8 cellular contexts compared by ENCODE assay signal in the genomic region with DNA sequence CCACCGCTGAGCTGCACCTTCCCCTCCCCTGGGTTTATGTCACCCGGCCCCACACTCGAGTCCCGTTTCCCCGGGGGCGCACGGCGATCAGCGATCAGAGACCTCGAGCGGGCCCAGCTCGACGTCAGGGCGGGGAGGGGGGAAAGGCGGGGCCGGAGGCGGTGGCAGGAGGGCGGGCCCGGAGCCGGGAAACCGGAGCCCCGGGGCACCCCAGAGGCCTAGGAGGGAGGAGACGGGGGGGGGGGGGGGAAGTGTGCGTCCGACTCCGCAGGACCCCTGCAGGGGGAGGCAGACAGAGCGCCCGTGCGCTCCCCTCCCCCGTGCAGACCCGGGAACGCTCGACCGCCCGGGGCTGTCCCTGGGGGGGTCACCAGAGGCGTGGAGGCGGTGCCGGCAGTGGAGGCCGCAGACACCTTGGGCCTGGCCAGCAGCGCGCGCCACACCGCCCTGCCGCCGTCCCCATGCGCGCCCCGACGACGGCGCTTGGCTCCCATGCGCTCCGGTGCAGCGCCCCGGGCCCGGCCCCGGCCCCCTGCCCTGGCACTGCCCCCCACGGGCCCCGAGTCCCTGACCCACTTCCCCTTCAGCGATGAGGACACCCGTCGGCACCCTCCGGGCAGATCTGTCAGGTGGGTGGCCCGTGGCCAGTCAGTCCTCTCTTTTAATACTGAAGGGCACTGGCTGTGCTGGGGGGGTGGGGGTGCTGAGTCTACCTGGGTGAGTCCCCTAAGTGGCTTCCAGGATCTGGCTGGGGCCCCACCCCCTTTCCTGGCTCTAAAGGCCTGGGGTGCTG. TPM values are rescaled to one million over a fixed set of nuclear protein-coding genes. Genes with fewer than 3 reads are reported as not detected.
DNase-seq lines count a peak whose midpoint lies in the region; ATAC-seq, FAIRE-seq and TF ChIP-seq lines count a peak whose summit lies in the region.

No MANE protein-coding gene starts in this region.

- H3K4me1 Mint-ChIP-seq in WTC11 = peaks cover 16% of the 10 kb centered on the region

- no peaks in the 10 kb centered on the region for H3K9me3 ChIP-seq in colonic mucosa
- no peaks in the 10 kb centered on the region for H3K9me3 ChIP-seq in lung (ENCODE audit: control insufficient read depth in 2 of 2, insufficient read depth in 1 of 2, low read length in 1 of 2)
- H3K9me3 ChIP-seq in thoracic aorta = no peaks in the 10 kb centered on the region

- DNase-seq in NCI-H748 (lab: John Stamatoyannopoulos, UW; ENCODE audit: unreplicated experiment) = peak; percentile 39
- DNase-seq in NCI-H748 treated with DMSO at 0.1 percent for 48 hours (lab: John Stamatoyannopoulos, UW) = no peak
- peak; percentile 64 for DNase-seq in WTC11 (ENCODE audit: low spot score)
- DNase-seq in colonic mucosa = peak; percentile 82
- DNase-seq in lung (ENCODE audit: low spot score) = peak; percentile 62
- no peak for DNase-seq in thoracic aorta (ENCODE audit: low spot score)
- no peak for DNase-seq in H54 (ENCODE audit: insufficient read length, low spot score)

- no peaks in the 10 kb centered on the region for H3K4me1 ChIP-seq in colonic mucosa
- H3K4me1 ChIP-seq in lung (ENCODE audit: control insufficient read depth in 2 of 2, insufficient read depth in 2 of 2, low read length in 2 of 2) = peaks cover 0 to 18% of the 10 kb centered on the region in 2 donors
- H3K4me1 ChIP-seq in thoracic aorta (ENCODE audit: control insufficient read depth in 1 of 2, low read depth in 2 of 2) = peaks cover 10 to 19% of the 10 kb centered on the region in 2 donors

- peak overlapping the region; percentile 67 for H3K27ac ChIP-seq in colonic mucosa
- peak overlapping the region in 1 of 2 donors; percentile 81 for H3K27ac ChIP-seq in lung (ENCODE audit: low read depth in 1 of 2, low read length in 1 of 2)
- no peak overlapping the region for H3K27ac ChIP-seq in thoracic aorta

- no peak overlapping the region for H3K27ac Mint-ChIP-seq in WTC11

- WGBS in lung, 2 donors = 2% methylated on average over 43 to 64 of the region's 64 CpGs

- H3K36me3 Mint-ChIP-seq in WTC11 = no peaks in the 10 kb centered on the region

- FAIRE-seq in H54 (lab: Jason Lieb, UNC) = no peak

- H3K27me3 ChIP-seq in colonic mucosa (no peaks in the 10 kb centered on the region), lung (ENCODE audit: control insufficient read depth, insufficient read depth) (no peaks in the 10 kb centered on the region), thoracic aorta (replicated peaks; ENCODE audit: insufficient read depth) (no peaks in the 10 kb centered on the region)

- TF ChIP-seq CTCF in WTC11 (IDR thresholded peaks at IDR 0.05) = no peak
- TF ChIP-seq CTCF in colonic mucosa (IDR thresholded peaks at IDR 0.05) = no peak
- TF ChIP-seq CTCF in lung (IDR thresholded peaks at IDR 0.05; ENCODE audit: control extremely low read depth, extremely low read depth) = no peak
- TF ChIP-seq CTCF in thoracic aorta (IDR thresholded peaks at IDR 0.05) = no peak

- CTCF ChIA-PET in WTC11 (lab: Charles Lee) = interaction anchor here (0.6 to 9.4 kb wide), 12 partner anchors 8 to 267 kb away, joined by 3 to 69 read pairs (median 4); a partner anchor contains a TSS

- H3K9me3 Mint-ChIP-seq in WTC11 = no peaks in the 10 kb centered on the region

- H3K36me3 ChIP-seq in colonic mucosa = no peaks in the 10 kb centered on the region
- H3K36me3 ChIP-seq in lung (ENCODE audit: control insufficient read depth in 2 of 2, insufficient read depth in 2 of 2, low read length in 2 of 2) = no peaks in the 10 kb centered on the region
- no peaks in the 10 kb centered on the region for H3K36me3 ChIP-seq in thoracic aorta

- POLR2A ChIA-PET in WTC11 (lab: Charles Lee) = interaction anchor here (0.6 kb wide), 1 partner anchor 16 kb away, joined by 4 read pairs; no protein-coding TSS in a partner anchor

- H3K4me3 ChIP-seq in colonic mucosa = peak overlapping the region; percentile 63
- peak overlapping the region; percentile 78 for H3K4me3 ChIP-seq in lung
- peak overlapping the region; percentile 84 for H3K4me3 ChIP-seq in thoracic aorta

- ATAC-seq in WTC11 (peak; percentile 63), lung (ENCODE audit: insufficient read depth, low FRiP score) (peak; percentile 63), thoracic aorta (ENCODE audit: insufficient number of reproducible peaks, low FRiP score, low read depth) (no peak), GM21447 (IDR thresholded peaks at IDR 0.05; ENCODE audit: unreplicated experiment) (no peak)

- no peak for TF ChIP-seq POLR2A in H54 (IDR thresholded peaks at IDR 0.05; ENCODE audit: low read depth, low read length)

- intact Hi-C loops in colonic mucosa (cut with DNase I) = no loop called here

- H3K27me3 Mint-ChIP-seq in WTC11 (ENCODE audit: low read depth) = peaks cover 63% of the 10 kb centered on the region

- peak overlapping the region; percentile 81 to 92 for H3K9ac ChIP-seq in colonic mucosa (ENCODE audit: low read depth in 2 of 2, low read length in 2 of 2)

- H3K4me3 Mint-ChIP-seq in WTC11 = peak overlapping the region; percentile 68

TF ChIP-seq in WTC11, 78 proteins besides CTCF, POLR2A, EP300 and RAD21 (continues in another document):
- TF ChIP-seq, protein P1, sequence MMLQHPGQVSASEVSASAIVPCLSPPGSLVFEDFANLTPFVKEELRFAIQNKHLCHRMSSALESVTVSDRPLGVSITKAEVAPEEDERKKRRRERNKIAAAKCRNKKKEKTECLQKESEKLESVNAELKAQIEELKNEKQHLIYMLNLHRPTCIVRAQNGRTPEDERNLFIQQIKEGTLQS (CRISPR knock-in tag; conservative IDR thresholded peaks at IDR 0.05) = no peak
- TF ChIP-seq MXD4 (CRISPR knock-in tag; IDR thresholded peaks at IDR 0.05; ENCODE audit: borderline replicate concordance) (no peak), TEAD1 (CRISPR knock-in tag; IDR thresholded peaks at IDR 0.05) (peak; percentile 59; the same call in 1 of the 2 replicates), TP53 (CRISPR knock-in tag; IDR thresholded peaks at IDR 0.05) (no peak), SP1 (CRISPR knock-in tag; conservative IDR thresholded peaks at IDR 0.05) (peak; percentile 56; the same call in 1 of the 2 replicates), ESRRA (CRISPR knock-in tag; IDR thresholded peaks at IDR 0.05; ENCODE audit: borderline replicate concordance) (no peak), ZBTB21 (CRISPR knock-in tag; IDR thresholded peaks at IDR 0.05; ENCODE audit: borderline replicate concordance) (no peak), ZNF671 (CRISPR knock-in tag; IDR thresholded peaks at IDR 0.05) (no peak), FOXP1 (CRISPR knock-in tag; IDR thresholded peaks at IDR 0.05; ENCODE audit: borderline replicate concordance) (peak; percentile 65; the same call in 1 of the 2 replicates)
- TF ChIP-seq, protein P2, sequence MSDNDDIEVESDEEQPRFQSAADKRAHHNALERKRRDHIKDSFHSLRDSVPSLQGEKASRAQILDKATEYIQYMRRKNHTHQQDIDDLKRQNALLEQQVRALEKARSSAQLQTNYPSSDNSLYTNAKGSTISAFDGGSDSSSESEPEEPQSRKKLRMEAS (CRISPR knock-in tag; IDR thresholded peaks at IDR 0.05) = peak; percentile 30; the same call in 1 of the 2 replicates
- TF ChIP-seq, protein P3, sequence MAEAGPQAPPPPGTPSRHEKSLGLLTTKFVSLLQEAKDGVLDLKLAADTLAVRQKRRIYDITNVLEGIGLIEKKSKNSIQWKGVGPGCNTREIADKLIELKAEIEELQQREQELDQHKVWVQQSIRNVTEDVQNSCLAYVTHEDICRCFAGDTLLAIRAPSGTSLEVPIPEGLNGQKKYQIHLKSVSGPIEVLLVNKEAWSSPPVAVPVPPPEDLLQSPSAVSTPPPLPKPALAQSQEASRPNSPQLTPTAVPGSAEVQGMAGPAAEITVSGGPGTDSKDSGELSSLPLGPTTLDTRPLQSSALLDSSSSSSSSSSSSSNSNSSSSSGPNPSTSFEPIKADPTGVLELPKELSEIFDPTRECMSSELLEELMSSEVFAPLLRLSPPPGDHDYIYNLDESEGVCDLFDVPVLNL (CRISPR knock-in tag; IDR thresholded peaks at IDR 0.05; ENCODE audit: borderline replicate concordance, low read depth) = no peak
- TF ChIP-seq, protein P4, sequence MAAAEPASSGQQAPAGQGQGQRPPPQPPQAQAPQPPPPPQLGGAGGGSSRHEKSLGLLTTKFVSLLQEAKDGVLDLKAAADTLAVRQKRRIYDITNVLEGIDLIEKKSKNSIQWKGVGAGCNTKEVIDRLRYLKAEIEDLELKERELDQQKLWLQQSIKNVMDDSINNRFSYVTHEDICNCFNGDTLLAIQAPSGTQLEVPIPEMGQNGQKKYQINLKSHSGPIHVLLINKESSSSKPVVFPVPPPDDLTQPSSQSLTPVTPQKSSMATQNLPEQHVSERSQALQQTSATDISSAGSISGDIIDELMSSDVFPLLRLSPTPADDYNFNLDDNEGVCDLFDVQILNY (CRISPR knock-in tag; IDR thresholded peaks at IDR 0.05) = peak; percentile 19; the same call in 1 of the 2 replicates
- TF ChIP-seq, protein P5, sequence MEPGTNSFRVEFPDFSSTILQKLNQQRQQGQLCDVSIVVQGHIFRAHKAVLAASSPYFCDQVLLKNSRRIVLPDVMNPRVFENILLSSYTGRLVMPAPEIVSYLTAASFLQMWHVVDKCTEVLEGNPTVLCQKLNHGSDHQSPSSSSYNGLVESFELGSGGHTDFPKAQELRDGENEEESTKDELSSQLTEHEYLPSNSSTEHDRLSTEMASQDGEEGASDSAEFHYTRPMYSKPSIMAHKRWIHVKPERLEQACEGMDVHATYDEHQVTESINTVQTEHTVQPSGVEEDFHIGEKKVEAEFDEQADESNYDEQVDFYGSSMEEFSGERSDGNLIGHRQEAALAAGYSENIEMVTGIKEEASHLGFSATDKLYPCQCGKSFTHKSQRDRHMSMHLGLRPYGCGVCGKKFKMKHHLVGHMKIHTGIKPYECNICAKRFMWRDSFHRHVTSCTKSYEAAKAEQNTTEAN (CRISPR knock-in tag; IDR thresholded peaks at IDR 0.05) = 0 out of 2 replicates have a peak, but pooled peaks have one; percentile 23

RNA-seq across cellular contexts. Expression of a gene that starts 11.8 kb away (rescaled TPM):
- 5.3 to 5.9 TPM (median 5.8 TPM) in 3 replicates for total RNA-seq in WTC11 (2021)
- total RNA-seq in colonic mucosa = 10 to 100 TPM in 1 of 2 donors, 1 to 10 TPM in 1; 8.6 to 13.8 TPM
- total RNA-seq in lung = 10 to 100 TPM; 11.9 to 23.6 TPM
- polyA plus RNA-seq in lung = 10 to 100 TPM; 10.3 to 13.7 TPM
- total RNA-seq in thoracic aorta = 10 to 100 TPM; 24.9 to 25.5 TPM

RNA-seq across cellular contexts. Expression of a gene that starts 28.8 kb away (rescaled TPM):
- 163 to 204 TPM (median 164 TPM) in 3 replicates for total RNA-seq in WTC11 (2021)
- total RNA-seq in colonic mucosa = 100 to 1,000 TPM; 128 to 286 TPM
- 100 to 1,000 TPM; 110 to 156 TPM for total RNA-seq in lung
- 100 to 1,000 TPM; 223 to 294 TPM for polyA plus RNA-seq in lung
- total RNA-seq in thoracic aorta = 100 to 1,000 TPM; 133 to 166 TPM

RNA-seq across cellular contexts. Expression of a gene that starts 51.8 kb away (rescaled TPM):
- total RNA-seq in WTC11 (2021) (63.8 to 66.4 TPM (median 65.1 TPM) in 3 replicates), colonic mucosa (100 to 1,000 TPM in 1 of 2 donors, 10 to 100 TPM in 1; 76.3 to 148 TPM), lung (100 to 1,000 TPM; 102 to 175 TPM), thoracic aorta (10 to 100 TPM; 79.3 to 96.7 TPM)
- 100 to 1,000 TPM; 137 to 162 TPM for polyA plus RNA-seq in lung

Comparison
In these comparisons a context has a peak if more than half of its experiments do, and no peak if none do; other contexts are left out.
1. DNase-seq: peak in NCI-H748 (single experiment), WTC11 (single experiment), colonic mucosa (single experiment) and lung (single experiment); none in NCI-H748 treated with DMSO at 0.1 percent for 48 hours (single experiment), thoracic aorta (single experiment) and H54 (single experiment).
2. ATAC-seq: peak in WTC11 (single experiment) and lung (single experiment); none in thoracic aorta (single experiment) and GM21447 (single experiment).
3. Peak in every context shown above with its lines, with median percentiles within 50 percentile points of each other: H3K4me3 ChIP-seq.